ENCODE assay signal across 18 cellular contexts in the genomic region with DNA sequence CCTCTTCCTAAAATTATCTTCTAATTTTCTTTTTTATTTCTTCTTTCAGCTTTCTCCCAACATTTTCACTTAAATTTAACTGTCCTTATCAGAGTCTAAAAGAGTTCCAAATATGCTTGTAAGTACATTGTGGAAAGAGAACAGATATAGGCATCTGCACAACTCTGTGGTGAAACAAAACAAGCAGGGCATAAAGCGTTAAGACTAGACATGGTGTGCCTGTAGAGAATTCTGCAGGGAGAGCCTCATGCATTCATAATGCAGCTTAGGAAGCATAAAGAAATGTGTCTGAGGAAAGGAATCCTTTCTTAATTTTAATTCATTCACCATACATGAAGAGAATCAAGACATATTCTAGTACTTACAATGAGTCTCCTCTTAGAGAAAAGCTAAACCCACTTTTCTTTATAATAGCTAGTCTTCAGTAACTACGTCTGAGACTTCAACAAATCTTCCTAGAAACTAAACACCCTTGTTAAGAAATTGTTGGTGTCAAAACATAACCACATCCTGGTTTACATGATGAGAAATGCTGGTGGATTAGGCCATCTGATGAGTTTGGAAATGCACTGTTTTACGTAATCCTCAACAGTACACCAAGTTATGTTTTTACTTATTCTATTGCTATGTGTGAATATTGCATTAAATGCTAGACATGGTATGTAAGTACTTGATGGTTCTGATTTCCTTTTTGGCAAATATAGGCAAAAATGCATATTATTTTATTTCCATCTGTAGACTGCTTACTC.
DNase-seq lines count a peak whose midpoint lies in the region; ATAC-seq and TF ChIP-seq lines count a peak whose summit lies in the region.
"Had no signal": no experiment of that assay in that cellular context is flagged by ENCODE, and none has a peak within 500 bp of the region (broad histone marks: within the 10 kb centered on the region; RNA-seq: fewer than 3 reads in every experiment).

No MANE protein-coding gene starts in this region.

- peak; percentile 55 for DNase-seq in GM03348 (ENCODE audit: low spot score)
- DNase-seq in NOMO-1 treated with DMSO at 0.1 percent for 48 hours (lab: John Stamatoyannopoulos, UW; ENCODE audit: unreplicated experiment), result peak; percentile 95
- peak; percentile 73 for DNase-seq in epithelial cell of esophagus (ENCODE audit: low read depth)
- peak; percentile 86 for DNase-seq in skeletal muscle cell (ENCODE audit: low read depth)
- DNase-seq in GM10266 (ENCODE audit: extremely low spot score), result no peak
- no peak for DNase-seq in C1 segment of cervical spinal cord (lab: John Stamatoyannopoulos, UW)
- DNase-seq in activated CD4-positive, alpha-beta T cell treated with anti-CD3 and anti-CD28 coated beads for 4 hours, result no peak
- DNase-seq: activated B cell treated with CpG ODN at 0.5 μM for 24 hours; activated naive CD4-positive, alpha-beta T cell; CD8-positive, alpha-beta T cell; left ventricle myocardium superior; NCI-H2081; right cardiac atrium; stimulated activated naive CD4-positive, alpha-beta T cell treated with Interleukin-2 at 50 U/mL for 16 hours had no signal

- H3K4me3 ChIP-seq in epithelial cell of esophagus (ENCODE audit: low read length), result no peak overlapping the region
- H3K4me3 ChIP-seq in skeletal muscle cell (ENCODE audit: low read depth, low read length), result no peak overlapping the region
- H3K4me3 ChIP-seq: cardiac muscle cell, K562, neural progenitor cell had no signal

- ATAC-seq in HG03460 (IDR thresholded peaks at IDR 0.05; ENCODE audit: unreplicated experiment), result no peak
- ATAC-seq: CD8-positive, alpha-beta T cell; K562; left ventricle myocardium superior; right cardiac atrium had no signal

- TF ChIP-seq CTCF in epithelial cell of esophagus (IDR thresholded peaks at IDR 0.05; ENCODE audit: insufficient read depth, low read depth, low read length, missing control alignments) (no peak), GM10266 (IDR thresholded peaks at IDR 0.05; ENCODE audit: control insufficient read depth, insufficient read depth, low read depth, missing control alignments) (no peak)

Comparison
In these comparisons a context has a peak if more than half of its experiments do, and no peak if none do; other contexts are left out.
1. DNase-seq: peak in GM03348 (single experiment), NOMO-1 treated with DMSO at 0.1 percent for 48 hours (single experiment), epithelial cell of esophagus (single experiment) and skeletal muscle cell (single experiment); none in GM10266 (single experiment), C1 segment of cervical spinal cord (0 of 14) and activated CD4-positive, alpha-beta T cell treated with anti-CD3 and anti-CD28 coated beads for 4 hours (0 of 2).